ENCODE assay signal across 1 cellular context in the genomic region with DNA sequence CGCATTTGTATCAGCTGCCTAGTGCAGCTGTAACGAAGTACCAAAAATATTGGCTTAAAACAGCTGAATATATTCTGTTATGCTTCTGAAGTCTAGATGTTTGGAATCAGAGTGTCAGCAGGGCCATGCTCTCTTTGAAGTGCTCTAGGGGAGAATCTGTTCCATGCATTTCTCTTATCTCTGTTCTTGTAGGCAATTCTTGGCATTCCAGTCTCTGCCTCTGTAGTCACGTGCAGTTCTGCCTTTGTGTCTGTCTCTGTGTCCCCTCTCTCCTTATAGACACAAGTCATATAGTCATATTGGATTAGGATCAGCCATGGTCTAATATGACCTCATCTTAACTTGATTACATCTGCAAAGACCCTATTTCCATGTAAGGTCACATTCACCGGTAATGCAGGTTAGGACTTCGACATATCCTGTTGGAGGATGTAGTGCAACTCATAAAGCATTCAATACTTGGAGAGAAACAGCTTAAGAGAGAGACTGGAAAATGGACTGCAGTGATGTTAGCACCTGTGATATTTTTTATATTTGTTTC.
TF ChIP-seq lines count a peak whose summit lies in the region.

No MANE protein-coding gene starts in this region.

TF ChIP-seq in WTC11, 78 proteins besides CTCF, POLR2A, EP300 and RAD21 (continued from another document):
- TF ChIP-seq, protein P1, sequence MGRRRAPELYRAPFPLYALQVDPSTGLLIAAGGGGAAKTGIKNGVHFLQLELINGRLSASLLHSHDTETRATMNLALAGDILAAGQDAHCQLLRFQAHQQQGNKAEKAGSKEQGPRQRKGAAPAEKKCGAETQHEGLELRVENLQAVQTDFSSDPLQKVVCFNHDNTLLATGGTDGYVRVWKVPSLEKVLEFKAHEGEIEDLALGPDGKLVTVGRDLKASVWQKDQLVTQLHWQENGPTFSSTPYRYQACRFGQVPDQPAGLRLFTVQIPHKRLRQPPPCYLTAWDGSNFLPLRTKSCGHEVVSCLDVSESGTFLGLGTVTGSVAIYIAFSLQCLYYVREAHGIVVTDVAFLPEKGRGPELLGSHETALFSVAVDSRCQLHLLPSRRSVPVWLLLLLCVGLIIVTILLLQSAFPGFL (CRISPR knock-in tag; IDR thresholded peaks at IDR 0.05; ENCODE audit: borderline replicate concordance) = no peak
- no peak for TF ChIP-seq IRF2 (CRISPR knock-in tag; IDR thresholded peaks at IDR 0.05; ENCODE audit: borderline replicate concordance, low read depth)
- TF ChIP-seq CREM (CRISPR knock-in tag; IDR thresholded peaks at IDR 0.05) = no peak
- no peak for TF ChIP-seq TEAD1 (CRISPR knock-in tag; IDR thresholded peaks at IDR 0.05)
- no peak for TF ChIP-seq GRHL2 (CRISPR knock-in tag; IDR thresholded peaks at IDR 0.05; ENCODE audit: insufficient replicate concordance, severe bottlenecking)
